24 cellular contexts compared by ENCODE assay signal in genomic region chr2:137938204-137938603, GRCh38. TPM values are rescaled to one million over a fixed set of nuclear protein-coding genes. Genes with fewer than 3 reads are reported as not detected.
DNase-seq lines count a peak whose midpoint lies in the region; ATAC-seq and TF ChIP-seq lines count a peak whose summit lies in the region.
"Had no signal": no experiment of that assay in that cellular context is flagged by ENCODE, and none has a peak within 500 bp of the region (broad histone marks: within the 10 kb centered on the region; RNA-seq: fewer than 3 reads in every experiment).

No MANE protein-coding gene starts in this region.

- no peaks in the 10 kb centered on the region for H3K79me2 ChIP-seq in GM23248 (ENCODE audit: insufficient read depth)

- peaks cover 1% of the 10 kb centered on the region for H3K9me3 Mint-ChIP-seq in activated naive CD8-positive, alpha-beta T cell treated with anti-CD3 and anti-CD28 coated beads for 36 hours
- H3K9me3 Mint-ChIP-seq: activated CD4-positive, alpha-beta T cell treated with anti-CD3 and anti-CD28 coated beads, Interleukin-2, amount 10 ng/mL, durations not matched to agents 24 days and 14 days; natural killer cell treated with Interleukin-12 subunit alpha and Interleukin-12 subunit beta and Interleukin-15 and Interleukin-18, amount 100 ng/mL, for 72 hours had no signal

- H3F3A ChIP-seq in GM23248 (ENCODE audit: insufficient read depth) = no peaks in the 10 kb centered on the region

- no peak overlapping the region for H3K27ac ChIP-seq in GM23248
- H3K27ac ChIP-seq in SJSA1 = peak overlapping the region; percentile 53; the same call in 1 of the 2 replicates
- H3K27ac ChIP-seq: adrenal gland, BLaER1, prostate gland, spleen had no signal

- H3K9ac ChIP-seq in GM23248 = no peak overlapping the region
- H3K9ac ChIP-seq: BLaER1 had no signal

- DNase-seq in GM23248 = peak; percentile 12
- DNase-seq in SJSA1 (ENCODE audit: low read depth in 1 of 2, low spot score in 2 of 2) = peak in 1 of 2 experiments; percentile 84
- DNase-seq in fibroblast of mammary gland (ENCODE audit: low read depth) = peak; percentile 64
- no peak for DNase-seq in sciatic nerve (ENCODE audit: low spot score)
- no peak for DNase-seq in DMS114 treated with DMSO at 0.1 percent for 48 hours (lab: John Stamatoyannopoulos, UW; ENCODE audit: unreplicated experiment)
- DNase-seq in activated naive CD8-positive, alpha-beta T cell treated with anti-CD3 and anti-CD28 coated beads for 36 hours = no peak
- DNase-seq: activated CD4-positive, alpha-beta T cell treated with anti-CD3 and anti-CD28 coated beads, Interleukin-2, amount 10 ng/mL, durations not matched to agents 24 days and 14 days; activated CD8-positive, alpha-beta memory T cell treated with anti-CD3 and anti-CD28 coated beads, Interleukin-2, amount 50 U/mL, for 4 hours; adrenal gland; cerebellar nuclear complex; hypothalamus; NCI-H1092 treated with DMSO at 0.1 percent for 48 hours; NCI-H748 treated with DMSO at 0.1 percent for 48 hours; SHP77; spleen; stimulated activated CD4-positive, alpha-beta T cell treated with anti-CD3 and anti-CD28 coated beads, Interleukin-4, amount 100 ng/mL, for 4 hours; T-helper 1 cell had no signal

- no peaks in the 10 kb centered on the region for H3K36me3 Mint-ChIP-seq in activated naive CD8-positive, alpha-beta T cell treated with anti-CD3 and anti-CD28 coated beads for 36 hours
- H3K36me3 Mint-ChIP-seq: natural killer cell treated with Interleukin-12 subunit alpha and Interleukin-12 subunit beta and Interleukin-15 and Interleukin-18, amount 100 ng/mL, for 72 hours had no signal

- intact Hi-C loops in sciatic nerve (cut with DNase I) = loop anchor here (1.0 kb wide), 1 partner anchor 9 kb away; no protein-coding TSS in a partner anchor

- no peaks in the 10 kb centered on the region; the same call in 1 of the 2 replicates for H3K4me1 ChIP-seq in GM23248 (ENCODE audit: insufficient read depth)
- H3K4me1 ChIP-seq in SJSA1 (replicated peaks) = peaks cover 28% of the 10 kb centered on the region
- H3K4me1 ChIP-seq: adrenal gland, BLaER1, prostate gland, spleen had no signal

- TF ChIP-seq CTCF in fibroblast of mammary gland (conservative IDR thresholded peaks at IDR 0.05; ENCODE audit: control insufficient read depth, insufficient read depth, low read depth, low read length) = no peak

- no peak overlapping the region for H2AFZ ChIP-seq in GM23248

- no peaks in the 10 kb centered on the region for H3K4me1 Mint-ChIP-seq in activated naive CD8-positive, alpha-beta T cell treated with anti-CD3 and anti-CD28 coated beads for 36 hours
- H3K4me1 Mint-ChIP-seq: activated CD4-positive, alpha-beta T cell treated with anti-CD3 and anti-CD28 coated beads, Interleukin-2, amount 10 ng/mL, durations not matched to agents 24 days and 14 days had no signal

- H3K4me3 Mint-ChIP-seq in activated naive CD8-positive, alpha-beta T cell treated with anti-CD3 and anti-CD28 coated beads for 36 hours = no peak overlapping the region
- H3K4me3 Mint-ChIP-seq: activated CD4-positive, alpha-beta T cell treated with anti-CD3 and anti-CD28 coated beads, Interleukin-2, amount 10 ng/mL, durations not matched to agents 24 days and 14 days; natural killer cell treated with Interleukin-12 subunit alpha and Interleukin-12 subunit beta and Interleukin-15 and Interleukin-18, amount 100 ng/mL, for 72 hours had no signal

- WGBS in GM23248 (ENCODE audit: low coverage in 1 of 2, low lambda C conversion rate in 2 of 2, missing lambda C conversion rate in 2 of 2), 2 experiments = 28 to 30% methylated on average over 4 of the region's 4 CpGs

- H3K9me3 ChIP-seq in GM23248 (ENCODE audit: low read depth) (no peaks in the 10 kb centered on the region), SJSA1 (replicated peaks) (no peaks in the 10 kb centered on the region)
- H3K9me3 ChIP-seq: adrenal gland, BLaER1, prostate gland, spleen had no signal

- H3K4me3 ChIP-seq in GM23248 = no peak overlapping the region
- H3K4me3 ChIP-seq in SJSA1 = no peak overlapping the region
- no peak overlapping the region for H3K4me3 ChIP-seq in fibroblast of mammary gland (ENCODE audit: control insufficient read depth, low read depth, low read length)
- H3K4me3 ChIP-seq: adrenal gland, BLaER1, prostate gland, spleen had no signal

- in situ Hi-C loops in GM23248 (cut with MboI) = loop anchor here (25.0 kb wide), 1 partner anchor 424 kb away; no protein-coding TSS in a partner anchor

- no peaks in the 10 kb centered on the region for H3K9me2 ChIP-seq in GM23248 (ENCODE audit: insufficient read depth)

- ATAC-seq in sciatic nerve (peak; percentile 94), GM18861 (IDR thresholded peaks at IDR 0.05; ENCODE audit: unreplicated experiment) (no peak), esophagus mucosa (no peak)
- ATAC-seq: natural killer cell treated with Interleukin-12 subunit alpha and Interleukin-12 subunit beta and Interleukin-15 and Interleukin-18, amount 100 ng/mL, for 72 hours had no signal

- H3K36me3 ChIP-seq in GM23248 (ENCODE audit: low read depth) (no peaks in the 10 kb centered on the region), SJSA1 (no peaks in the 10 kb centered on the region)
- H3K36me3 ChIP-seq: adrenal gland, BLaER1, prostate gland, spleen had no signal

- no peaks in the 10 kb centered on the region for H4K20me1 ChIP-seq in GM23248 (ENCODE audit: insufficient read depth)
- H4K20me1 ChIP-seq: BLaER1 had no signal

- no peak overlapping the region for H3K4me2 ChIP-seq in GM23248 (ENCODE audit: unreplicated experiment)
- H3K4me2 ChIP-seq: BLaER1 had no signal

- H3K27ac Mint-ChIP-seq in activated naive CD8-positive, alpha-beta T cell treated with anti-CD3 and anti-CD28 coated beads for 36 hours = no peak overlapping the region
- H3K27ac Mint-ChIP-seq: activated CD4-positive, alpha-beta T cell treated with anti-CD3 and anti-CD28 coated beads, Interleukin-2, amount 10 ng/mL, durations not matched to agents 24 days and 14 days; natural killer cell treated with Interleukin-12 subunit alpha and Interleukin-12 subunit beta and Interleukin-15 and Interleukin-18, amount 100 ng/mL, for 72 hours had no signal

- H3K27me3 Mint-ChIP-seq in activated naive CD8-positive, alpha-beta T cell treated with anti-CD3 and anti-CD28 coated beads for 36 hours = peaks cover 4% of the 10 kb centered on the region
- H3K27me3 Mint-ChIP-seq: activated CD4-positive, alpha-beta T cell treated with anti-CD3 and anti-CD28 coated beads, Interleukin-2, amount 10 ng/mL, durations not matched to agents 24 days and 14 days; natural killer cell treated with Interleukin-12 subunit alpha and Interleukin-12 subunit beta and Interleukin-15 and Interleukin-18, amount 100 ng/mL, for 72 hours had no signal

- H3K27me3 ChIP-seq in GM23248 (replicated peaks; ENCODE audit: insufficient read depth) = peaks cover 56% of the 10 kb centered on the region
- no peaks in the 10 kb centered on the region for H3K27me3 ChIP-seq in SJSA1 (replicated peaks)
- H3K27me3 ChIP-seq: adrenal gland, BLaER1, spleen had no signal

RNA-seq across cellular contexts. Expression of gene HNMT, which starts 26.1 kb away (rescaled TPM):
- total RNA-seq in GM23248 (2014; rRNA removed; shearing (Covaris generic)) = 2.7 and 7.3 TPM in 2 replicates
- polyA plus RNA-seq in GM23248 (2016; fragmentation: Nextera tagmentation; extraction: Ambion mirVana) = 5.8 and 6.8 TPM in 2 replicates
- 47.6 and 65.8 TPM in 2 replicates for total RNA-seq in SJSA1 (2014; rRNA removed; shearing (Covaris generic))
- total RNA-seq in sciatic nerve = 37.8 TPM
- 2.5 TPM for total RNA-seq in esophagus mucosa
- not detected for total RNA-seq in activated naive CD8-positive, alpha-beta T cell treated with anti-CD3 and anti-CD28 coated beads for 36 hours
- total RNA-seq: activated CD4-positive, alpha-beta T cell treated with anti-CD3 and anti-CD28 coated beads, Interleukin-2, amount 10 ng/mL, durations not matched to agents 24 days and 14 days; G401; natural killer cell treated with Interleukin-12 subunit alpha and Interleukin-12 subunit beta and Interleukin-15 and Interleukin-18, amount 100 ng/mL, for 72 hours; OCI-LY7 had no signal

Comparison
In these comparisons a context has a peak if more than half of its experiments do, and no peak if none do; other contexts are left out.
1. DNase-seq: peak in GM23248 (single experiment) and fibroblast of mammary gland (single experiment); none in sciatic nerve (single experiment), DMS114 treated with DMSO at 0.1 percent for 48 hours (single experiment) and activated naive CD8-positive, alpha-beta T cell treated with anti-CD3 and anti-CD28 coated beads for 36 hours (single experiment).